In the genomic region with DNA sequence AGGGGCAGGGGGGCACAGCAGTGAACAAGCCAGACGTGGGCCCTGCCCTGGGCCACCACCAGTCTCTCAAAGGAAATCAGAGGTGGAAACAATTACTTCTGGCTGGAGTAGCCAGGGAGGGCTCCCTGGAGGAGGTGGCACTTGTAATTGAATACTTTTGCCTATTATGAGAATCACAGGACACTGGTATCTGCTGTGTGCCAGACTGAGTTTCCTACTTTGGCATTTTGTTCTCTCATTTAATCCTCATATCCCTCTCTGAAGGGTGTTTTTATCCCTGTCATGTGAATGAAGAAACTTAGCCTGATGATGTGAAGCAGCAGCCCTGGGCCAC, we compare ENCODE assay signal across 14 cellular contexts. TPM values are rescaled to one million over a fixed set of nuclear protein-coding genes. Genes with fewer than 3 reads are reported as not detected.
DNase-seq lines count a peak whose midpoint lies in the region; ATAC-seq and TF ChIP-seq lines count a peak whose summit lies in the region.
"Had no signal": no experiment of that assay in that cellular context is flagged by ENCODE, and none has a peak within 500 bp of the region (broad histone marks: within the 10 kb centered on the region; RNA-seq: fewer than 3 reads in every experiment).

No MANE protein-coding gene starts in this region.

- H3K27ac ChIP-seq in left ventricle myocardium inferior (replicated peaks) (peak overlapping the region; percentile 93), dorsolateral prefrontal cortex (peak overlapping the region in 57 of 59 donors; percentile 4 to 97 (median 85)), neuronal stem cell (replicated peaks; ENCODE audit: low read length) (no peak overlapping the region)
- H3K27ac ChIP-seq: RWPE1 had no signal

- DNase-seq in left ventricle myocardium inferior (no peak), left ventricle myocardium superior (no peak), dorsolateral prefrontal cortex (no peak), neuronal stem cell (ENCODE audit: low spot score) (no peak), islet precursor cell (no peak), DMS79 treated with DMSO at 0.1 percent for 48 hours (lab: John Stamatoyannopoulos, UW) (no peak), NCI-H1092 (lab: John Stamatoyannopoulos, UW) (no peak)
- no peak for DNase-seq in activated naive CD4-positive, alpha-beta T cell treated with anti-CD3 and anti-CD28 coated beads, Interleukin-2, amount 50 U/mL, for 16 hours
- DNase-seq: ACHN; CD4-positive, alpha-beta T cell; DND-41; KG1; NCI-H187 had no signal

- peaks cover 11% of the 10 kb centered on the region for H3K27me3 ChIP-seq in left ventricle myocardium inferior (ENCODE audit: low read depth)
- peaks cover 0 to 5% (median 0%) of the 10 kb centered on the region in 45 donors for H3K27me3 ChIP-seq in dorsolateral prefrontal cortex
- peaks cover 0 to 65% (median 2%) of the 10 kb centered on the region in 3 experiments for H3K27me3 ChIP-seq in neuronal stem cell (ENCODE audit: control insufficient read depth in 3 of 3, insufficient read depth in 3 of 3, low read depth in 1 of 3, low read length in 3 of 3)

- H3K4ac ChIP-seq in neuronal stem cell (ENCODE audit: low read length): no peak overlapping the region

- H3K4me1 ChIP-seq in left ventricle myocardium inferior: peaks cover 82% of the 10 kb centered on the region
- peaks cover 49 to 69% of the 10 kb centered on the region in 2 donors for H3K4me1 ChIP-seq in neuronal stem cell (ENCODE audit: control insufficient read depth in 2 of 2, insufficient read depth in 1 of 2, low read depth in 1 of 2, low read length in 2 of 2)

- H3K18ac ChIP-seq in neuronal stem cell (ENCODE audit: low read length): peak overlapping the region; percentile 16

- peak overlapping the region; percentile 26 for H2BK15ac ChIP-seq in neuronal stem cell (ENCODE audit: low read length)

- H4K91ac ChIP-seq in neuronal stem cell (ENCODE audit: low read depth, low read length, poor library complexity): no peak overlapping the region

- no peak overlapping the region for H3K14ac ChIP-seq in neuronal stem cell (ENCODE audit: low read length)

- no peak for ATAC-seq in left ventricle myocardium superior

- H4K8ac ChIP-seq in neuronal stem cell (ENCODE audit: low read depth, low read length): no peak overlapping the region

- intact Hi-C loops in left ventricle myocardium inferior (cut with micrococcal nuclease) (no loop called here), left ventricle myocardium superior (cut with micrococcal nuclease) (no loop called here), dorsolateral prefrontal cortex (cut with DNase I) (loop anchor here in 1 of 2 donors (10.0 kb wide), 1 partner anchor 154 kb away; no protein-coding TSS in a partner anchor)

- H2AFZ ChIP-seq in neuronal stem cell (ENCODE audit: low read length): no peak overlapping the region

- H2AK5ac ChIP-seq in neuronal stem cell (ENCODE audit: low read depth, low read length): peak overlapping the region; percentile 24

- peaks cover 9% of the 10 kb centered on the region for H3K79me1 ChIP-seq in neuronal stem cell (ENCODE audit: low read depth, low read length)

- no peak overlapping the region for H3K23ac ChIP-seq in neuronal stem cell (ENCODE audit: low read depth, low read length, poor library complexity)

- H2BK12ac ChIP-seq in neuronal stem cell (ENCODE audit: low read length): peak overlapping the region; percentile 11

- no CpG with 5 or more reads among the region's 1 CpG for WGBS in neuronal stem cell (ENCODE audit: extremely low coverage in 2 of 2, insufficient read length in 2 of 2, insufficient replicate concordance in 1 of 2), 2 donors

- TF ChIP-seq CTCF in left ventricle myocardium inferior (IDR thresholded peaks at IDR 0.05; ENCODE audit: borderline replicate concordance): no peak
- TF ChIP-seq CTCF in dorsolateral prefrontal cortex (IDR thresholded peaks at IDR 0.05 in 54 of 56, conservative IDR thresholded peaks at IDR 0.05 in 2 of 56; ENCODE audit: low read depth in 1 of 56, partially characterized antibody in 56 of 56): no peak

- no peak overlapping the region for H2BK5ac ChIP-seq in neuronal stem cell (ENCODE audit: low read length)

- H3K9ac ChIP-seq in neuronal stem cell (ENCODE audit: low read depth, low read length, poor library complexity): no peak overlapping the region

- H3K36me3 ChIP-seq in left ventricle myocardium inferior: no peaks in the 10 kb centered on the region
- H3K36me3 ChIP-seq in neuronal stem cell (replicated peaks in 1 of 2; ENCODE audit: control insufficient read depth in 2 of 2, insufficient read depth in 2 of 2, low read length in 2 of 2): no peaks in the 10 kb centered on the region

- no peak overlapping the region for H2BK120ac ChIP-seq in neuronal stem cell (ENCODE audit: low read depth, low read length)

- H3K9me3 ChIP-seq in left ventricle myocardium inferior (replicated peaks) (no peaks in the 10 kb centered on the region), neuronal stem cell (replicated peaks in 1 of 2; ENCODE audit: control insufficient read depth in 2 of 2, insufficient read depth in 1 of 2, low read depth in 1 of 2, low read length in 2 of 2) (no peaks in the 10 kb centered on the region)

- H3K4me3 ChIP-seq in left ventricle myocardium inferior (peak overlapping the region; percentile 10), dorsolateral prefrontal cortex (peak overlapping the region in 27 of 59 donors; percentile 2 to 89 (median 33)), neuronal stem cell (ENCODE audit: low read length in 2 of 2) (no peak overlapping the region)

- no peak overlapping the region for H3K4me2 ChIP-seq in neuronal stem cell (ENCODE audit: insufficient read depth, low read length, poor library complexity, severe bottlenecking)

RNA-seq across cellular contexts. Expression of a gene that starts 7.2 kb away (rescaled TPM):
- total RNA-seq in left ventricle myocardium inferior (20.0 TPM), left ventricle myocardium superior (25.7 TPM), dorsolateral prefrontal cortex (10 to 100 TPM; 10.4 to 85.9 (median 23.1) TPM)
- polyA plus RNA-seq in neuronal stem cell (2013, experiment 1 of 2): 14.4 TPM
- polyA plus RNA-seq in neuronal stem cell (2013, experiment 2 of 2): 14.3 TPM
